ENCODE assay signal across 13 cellular contexts in the genomic region with DNA sequence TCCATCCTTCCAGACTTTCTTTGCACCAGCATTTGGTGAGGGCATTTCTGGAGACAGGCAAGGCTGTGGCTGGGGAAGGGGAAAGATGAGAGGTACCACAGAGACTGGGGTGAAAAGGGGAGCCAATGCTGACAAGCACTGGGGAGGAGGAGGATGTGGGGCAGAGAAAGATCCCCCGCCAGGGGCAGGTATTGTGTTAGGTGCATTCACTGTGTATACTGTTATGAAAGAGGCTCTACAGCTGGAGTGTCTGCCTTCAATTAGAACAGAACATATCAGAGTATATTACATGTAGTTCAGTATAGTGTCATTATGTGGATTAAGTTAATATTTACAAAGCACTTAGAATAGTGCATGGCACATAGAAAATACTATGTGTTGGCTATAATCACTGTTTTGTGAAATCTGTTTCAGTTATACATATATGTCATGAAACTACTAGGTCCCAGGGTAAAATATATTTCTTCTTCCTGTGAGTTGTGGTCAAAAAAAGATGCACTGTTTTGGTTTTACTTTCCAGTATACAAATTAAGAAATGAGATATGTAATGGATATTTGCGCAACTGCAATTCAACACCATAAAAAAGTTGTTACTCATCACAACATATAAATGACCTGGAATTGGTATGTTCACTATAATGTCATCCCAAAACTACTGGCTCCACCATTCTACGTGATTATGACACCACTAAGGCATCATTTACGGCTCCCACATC. TPM values are rescaled to one million over a fixed set of nuclear protein-coding genes. Genes with fewer than 3 reads are reported as not detected.
DNase-seq lines count a peak whose midpoint lies in the region; ATAC-seq and TF ChIP-seq lines count a peak whose summit lies in the region.
"Had no signal": no experiment of that assay in that cellular context is flagged by ENCODE, and none has a peak within 500 bp of the region (broad histone marks: within the 10 kb centered on the region; RNA-seq: fewer than 3 reads in every experiment).

No MANE protein-coding gene starts in this region.

- no peaks in the 10 kb centered on the region for H3K9me3 ChIP-seq in Peyer's patch
- H3K9me3 ChIP-seq: Caco-2 had no signal

- H3K4me1 ChIP-seq in Peyer's patch: peaks cover 0 to 6% (median 0%) of the 10 kb centered on the region in 4 donors
- H3K4me1 ChIP-seq: Caco-2 had no signal

- no peaks in the 10 kb centered on the region for H3K27me3 ChIP-seq in Peyer's patch
- H3K27me3 ChIP-seq: hepatocyte had no signal

- H3K36me3 Mint-ChIP-seq in activated CD8-positive, alpha-beta T cell treated with anti-CD3 and anti-CD28 coated beads, Interleukin-2, amount 10 ng/mL, durations not matched to agents 7 days and 5 days (ENCODE audit: low read depth): no peaks in the 10 kb centered on the region
- peaks cover 3 to 6% of the 10 kb centered on the region in 2 donors for H3K36me3 Mint-ChIP-seq in stimulated activated naive B cell treated with anti-CD40 and anti-IgM and Interleukin-4, amounts not matched to agents 10 μg/mL and 1 μg/mL and 100 μg/mL, for 72 hours

- no peaks in the 10 kb centered on the region for H3K27me3 Mint-ChIP-seq in activated CD8-positive, alpha-beta T cell treated with anti-CD3 and anti-CD28 coated beads, Interleukin-2, amount 10 ng/mL, durations not matched to agents 7 days and 5 days (ENCODE audit: low read depth)
- no peaks in the 10 kb centered on the region for H3K27me3 Mint-ChIP-seq in stimulated activated naive B cell treated with anti-CD40 and anti-IgM and Interleukin-4, amounts not matched to agents 10 μg/mL and 1 μg/mL and 100 μg/mL, for 72 hours

- POLR2A ChIA-PET in activated CD8-positive, alpha-beta T cell treated with anti-CD3 and anti-CD28 coated beads, Interleukin-2, amount 10 ng/mL, durations not matched to agents 7 days and 5 days (lab: Charles Lee): interaction anchor here (1.2 kb wide), 1 partner anchor 8 kb away, joined by 3 read pairs; a partner anchor contains a TSS

- no peaks in the 10 kb centered on the region for H3K9me3 Mint-ChIP-seq in activated CD8-positive, alpha-beta T cell treated with anti-CD3 and anti-CD28 coated beads, Interleukin-2, amount 10 ng/mL, durations not matched to agents 7 days and 5 days (ENCODE audit: insufficient read depth)
- no peaks in the 10 kb centered on the region for H3K9me3 Mint-ChIP-seq in stimulated activated naive B cell treated with anti-CD40 and anti-IgM and Interleukin-4, amounts not matched to agents 10 μg/mL and 1 μg/mL and 100 μg/mL, for 72 hours

- TF ChIP-seq POLR2A in Peyer's patch (IDR thresholded peaks at IDR 0.05): no peak

- H3K27ac Mint-ChIP-seq in activated CD8-positive, alpha-beta T cell treated with anti-CD3 and anti-CD28 coated beads, Interleukin-2, amount 10 ng/mL, durations not matched to agents 7 days and 5 days: no peak overlapping the region
- no peak overlapping the region for H3K27ac Mint-ChIP-seq in stimulated activated naive B cell treated with anti-CD40 and anti-IgM and Interleukin-4, amounts not matched to agents 10 μg/mL and 1 μg/mL and 100 μg/mL, for 72 hours

- no peak overlapping the region for H3K27ac ChIP-seq in Peyer's patch
- H3K27ac ChIP-seq: hepatocyte had no signal

- CTCF ChIA-PET in activated CD8-positive, alpha-beta T cell treated with anti-CD3 and anti-CD28 coated beads, Interleukin-2, amount 10 ng/mL, durations not matched to agents 7 days and 5 days (lab: Charles Lee): interaction anchor here (0.9 to 3.6 kb wide), 8 partner anchors 9 to 45 kb away, joined by 3 to 22 read pairs (median 18); no protein-coding TSS in a partner anchor

- TF ChIP-seq CTCF in Peyer's patch (IDR thresholded peaks at IDR 0.05): no peak

- no peak overlapping the region for H3K4me3 ChIP-seq in Peyer's patch
- H3K4me3 ChIP-seq: hepatocyte had no signal

- H3K4me1 Mint-ChIP-seq in activated CD8-positive, alpha-beta T cell treated with anti-CD3 and anti-CD28 coated beads, Interleukin-2, amount 10 ng/mL, durations not matched to agents 7 days and 5 days (ENCODE audit: low read depth): peaks cover 25% of the 10 kb centered on the region
- H3K4me1 Mint-ChIP-seq in stimulated activated naive B cell treated with anti-CD40 and anti-IgM and Interleukin-4, amounts not matched to agents 10 μg/mL and 1 μg/mL and 100 μg/mL, for 72 hours: peaks cover 11 to 25% of the 10 kb centered on the region in 2 donors

- H3K36me3 ChIP-seq in Peyer's patch: no peaks in the 10 kb centered on the region

- H3K4me3 Mint-ChIP-seq in activated CD8-positive, alpha-beta T cell treated with anti-CD3 and anti-CD28 coated beads, Interleukin-2, amount 10 ng/mL, durations not matched to agents 7 days and 5 days: no peak overlapping the region
- no peak overlapping the region for H3K4me3 Mint-ChIP-seq in stimulated activated naive B cell treated with anti-CD40 and anti-IgM and Interleukin-4, amounts not matched to agents 10 μg/mL and 1 μg/mL and 100 μg/mL, for 72 hours

- no peak for DNase-seq in activated CD8-positive, alpha-beta T cell treated with anti-CD3 and anti-CD28 coated beads, Interleukin-2, amount 10 ng/mL, durations not matched to agents 7 days and 5 days
- DNase-seq in NCI-H1694 treated with DMSO at 0.1 percent for 48 hours (lab: John Stamatoyannopoulos, UW) (no peak), Peyer's patch (no peak), CD1c-positive myeloid dendritic cell (ENCODE audit: extremely low spot score) (no peak)
- DNase-seq in stimulated activated naive B cell treated with anti-CD40 and anti-IgM and Interleukin-4, amounts not matched to agents 10 μg/mL and 1 μg/mL and 100 μg/mL, for 72 hours: no peak
- DNase-seq: activated CD4-positive, CD25-positive, alpha-beta regulatory T cell; Caco-2; NCI-H2227 treated with DMSO at 0.1 percent for 48 hours; occipital lobe had no signal

- ATAC-seq in GM18498 (IDR thresholded peaks at IDR 0.05; ENCODE audit: unreplicated experiment): peak; percentile 79
- ATAC-seq in GM21390 (IDR thresholded peaks at IDR 0.05; ENCODE audit: unreplicated experiment): peak; percentile 77
- peak; percentile 63 for ATAC-seq in HG03139 (IDR thresholded peaks at IDR 0.05; ENCODE audit: unreplicated experiment)
- peak; percentile 30 for ATAC-seq in activated CD8-positive, alpha-beta T cell treated with anti-CD3 and anti-CD28 coated beads, Interleukin-2, amount 10 ng/mL, durations not matched to agents 7 days and 5 days
- no peak for ATAC-seq in stimulated activated naive B cell treated with anti-CD40 and anti-IgM and Interleukin-4, amounts not matched to agents 10 μg/mL and 1 μg/mL and 100 μg/mL, for 72 hours (replicated peaks)

RNA-seq across cellular contexts. Expression of a gene that starts 8.4 kb away (rescaled TPM):
- total RNA-seq in activated CD8-positive, alpha-beta T cell treated with anti-CD3 and anti-CD28 coated beads, Interleukin-2, amount 10 ng/mL, durations not matched to agents 7 days and 5 days: 10 to 100 TPM in 1 of 2 experiments, 1 to 10 TPM in 1; 9.1 to 10.2 TPM
- 10 to 100 TPM; 16.5 to 33.8 (median 17.3) TPM for total RNA-seq in Peyer's patch

RNA-seq across cellular contexts. Expression of a gene that starts 29.7 kb away (rescaled TPM):
- under 1 TPM; 0.50 to 0.55 TPM for total RNA-seq in activated CD8-positive, alpha-beta T cell treated with anti-CD3 and anti-CD28 coated beads, Interleukin-2, amount 10 ng/mL, durations not matched to agents 7 days and 5 days
- 10 to 100 TPM in 1 of 4 donors, 1 to 10 TPM in 3; 1.2 to 11.1 (median 6.6) TPM for total RNA-seq in Peyer's patch

RNA-seq across cellular contexts. Expression of a gene that starts 39.7 kb away (rescaled TPM):
- total RNA-seq in activated CD8-positive, alpha-beta T cell treated with anti-CD3 and anti-CD28 coated beads, Interleukin-2, amount 10 ng/mL, durations not matched to agents 7 days and 5 days: not detected
- total RNA-seq in Peyer's patch: not detected
- total RNA-seq: Caco-2, occipital lobe had no signal

RNA-seq across cellular contexts. Expression of a gene that starts 52.0 kb away (rescaled TPM):
- 1 to 10 TPM; 5.7 to 6.1 TPM for total RNA-seq in activated CD8-positive, alpha-beta T cell treated with anti-CD3 and anti-CD28 coated beads, Interleukin-2, amount 10 ng/mL, durations not matched to agents 7 days and 5 days
- total RNA-seq in Peyer's patch: 10 to 100 TPM in 1 of 4 donors, under 1 TPM in 1, not detected in 2; 0.67 to 10.7 TPM
- total RNA-seq: hepatocyte had no signal

Comparison
In these comparisons a context has a peak if more than half of its experiments do, and no peak if none do; other contexts are left out.
1. ATAC-seq: peak in GM18498 (single experiment), GM21390 (single experiment), HG03139 (single experiment) and activated CD8-positive, alpha-beta T cell treated with anti-CD3 and anti-CD28 coated beads, Interleukin-2, amount 10 ng/mL, durations not matched to agents 7 days and 5 days (single experiment); none in stimulated activated naive B cell treated with anti-CD40 and anti-IgM and Interleukin-4, amounts not matched to agents 10 μg/mL and 1 μg/mL and 100 μg/mL, for 72 hours (0 of 2).